ENCODE assay signal across 8 cellular contexts in genomic region chr1:145425436-145426029, GRCh38. TPM values are rescaled to one million over a fixed set of nuclear protein-coding genes. Genes with fewer than 3 reads are reported as not detected.
A peak's percentile ranks its signal among the peaks of the same experiment; 100 is the strongest.
DNase-seq lines count a peak whose midpoint lies in the region; ATAC-seq and TF ChIP-seq lines count a peak whose summit lies in the region.

Gene NBPF20, minus strand, starts transcription at chr1:145425603. Its CDS starts 20,331 bp downstream, at chr1:145405272.

- H3K9me2 ChIP-seq in OCI-LY7 (ENCODE audit: insufficient read depth, low read length), result no peaks in the 10 kb centered on the region

- peak within 1 kb of the TSS; percentile 83 for H2AFZ ChIP-seq in OCI-LY7 (ENCODE audit: low read length)

- BruUV-seq in OCI-LY7 (replicated peaks; lab: Mats Ljungman, UMichigan), result no TSS peak

- no peaks in the 10 kb centered on the region for H4K20me1 ChIP-seq in OCI-LY7 (ENCODE audit: insufficient read depth, low read length)

- no peaks in the 10 kb centered on the region for H3K79me2 ChIP-seq in OCI-LY7 (ENCODE audit: insufficient read depth, low read depth, low read length)

- peaks cover 7 to 8% of the 10 kb centered on the region in 2 donors for H3K27me3 ChIP-seq in muscle layer of colon (ENCODE audit: control insufficient read depth in 1 of 2, insufficient read depth in 2 of 2, low read length in 2 of 2)

- peak; percentile 75 for DNase-seq in COR-L47 (lab: John Stamatoyannopoulos, UW)
- peak; percentile 73 for DNase-seq in HT1080 (ENCODE audit: low read depth)
- peak; percentile 85 for DNase-seq in OCI-LY7 (ENCODE audit: low spot score)
- peak; percentile 72 for DNase-seq in activated T-cell treated with anti-CD3 and anti-CD28 coated beads for 4 hours
- DNase-seq in erythroblast (lab: John Stamatoyannopoulos, UW), result peak; percentile 71 to 79
- DNase-seq in stimulated activated CD8-positive, alpha-beta memory T cell treated with anti-CD3 and anti-CD28 coated beads, Interleukin-4, amount 100 ng/mL, for 4 hours (ENCODE audit: low read depth in 2 of 2, low spot score in 1 of 2), result peak; percentile 56 to 59

- CTCF ChIA-PET in OCI-LY7 (lab: Charles Lee; ENCODE audit: unreplicated experiment), result no interaction called here

- TF ChIP-seq CTCF in OCI-LY7 (conservative IDR thresholded peaks at IDR 0.05; ENCODE audit: low read length), result no peak

- peak within 1 kb of the TSS; percentile 73 for H3K4me3 ChIP-seq in OCI-LY7 (ENCODE audit: low read depth, low read length, poor library complexity, severe bottlenecking)
- H3K4me3 ChIP-seq in muscle layer of colon (ENCODE audit: low read depth in 1 of 2, low read length in 2 of 2), result peak within 1 kb of the TSS; percentile 41 to 68

- no peak within 1 kb of the TSS for H3K9ac ChIP-seq in muscle layer of colon (ENCODE audit: low read length)

- POLR2A ChIA-PET in OCI-LY7 (lab: Charles Lee), result no interaction called here

- H3K36me3 ChIP-seq in OCI-LY7 (ENCODE audit: insufficient read depth, low read length) (no peaks in the 10 kb centered on the region), muscle layer of colon (ENCODE audit: insufficient read depth, low read length) (no peaks in the 10 kb centered on the region)

- no peak for TF ChIP-seq POLR2A in erythroblast (IDR thresholded peaks at IDR 0.05; ENCODE audit: low read length)

- ATAC-seq in GM21381 (IDR thresholded peaks at IDR 0.05; ENCODE audit: unreplicated experiment), result peak; percentile 98

- peaks cover 7% of the 10 kb centered on the region; the same call in 1 of the 2 replicates for H3K9me3 ChIP-seq in OCI-LY7 (ENCODE audit: low read length)
- H3K9me3 ChIP-seq in muscle layer of colon (ENCODE audit: low read length), result no peaks in the 10 kb centered on the region

- peak within 1 kb of the TSS; percentile 97 for H3K4me2 ChIP-seq in OCI-LY7 (ENCODE audit: low read length)

- H3K27ac ChIP-seq in OCI-LY7 (ENCODE audit: low read depth, low read length, poor library complexity, severe bottlenecking) (no peak within 1 kb of the TSS), muscle layer of colon (ENCODE audit: low read depth, low read length) (no peak within 1 kb of the TSS)

- intact Hi-C loops in OCI-LY7 (cut with micrococcal nuclease; ENCODE audit: unreplicated experiment), result no loop called here

- H3K4me1 ChIP-seq in OCI-LY7 (ENCODE audit: insufficient read depth, low read length, poor library complexity, severe bottlenecking) (no peaks in the 10 kb centered on the region), muscle layer of colon (ENCODE audit: insufficient read depth, low read length) (no peaks in the 10 kb centered on the region)

RNA-seq across cellular contexts. Expression of gene NBPF20, which starts in this region (rescaled TPM):
- 1.5 and 2.0 TPM in 2 replicates for total RNA-seq in HT1080 (2014; rRNA removed; shearing (Covaris generic))
- polyA plus RNA-seq in HT1080 (2015; cell fraction: cytosol; rRNA removed), result 0.53 and 0.65 TPM in 2 replicates
- 2.0 and 2.3 TPM in 2 replicates for polyA plus RNA-seq in HT1080 (2015; cell fraction: nucleus; rRNA removed)
- 3.8 and 4.4 TPM in 2 replicates for total RNA-seq in OCI-LY7 (2014; rRNA removed; shearing (Covaris generic))
- 6.5 and 6.7 TPM in 2 replicates for total RNA-seq in OCI-LY7 (2022)
